ENCODE assay signal across 31 cellular contexts in genomic region chr1:162359523-162360236, GRCh38. TPM values are rescaled to one million over a fixed set of nuclear protein-coding genes. Genes with fewer than 3 reads are reported as not detected.
"Had no signal": no experiment of that assay in that cellular context is flagged by ENCODE, and none has a peak within 500 bp of the region (broad histone marks: within the 10 kb centered on the region; RNA-seq: fewer than 3 reads in every experiment).

No MANE protein-coding gene starts in this region.

- DNase-seq: activated CD4-positive, alpha-beta T cell treated with anti-CD3 and anti-CD28 coated beads for 4 hours; activated CD8-positive, alpha-beta memory T cell treated with anti-CD3 and anti-CD28 coated beads, Interleukin-2, amount 50 U/mL, for 4 hours; activated CD8-positive, alpha-beta T cell treated with anti-CD3 and anti-CD28 coated beads for 36 hours; activated gamma-delta T cell treated with Interleukin-2 at 50 U/mL for 16 hours; activated naive CD4-positive, alpha-beta T cell treated with anti-CD3 and anti-CD28 coated beads, Interleukin-2, amount 10 ng/mL, durations not matched to agents 7 days and 5 days; activated naive CD8-positive, alpha-beta T cell treated with anti-CD3 and anti-CD28 coated beads for 36 hours; activated T-cell treated with anti-CD3 and anti-CD28 coated beads, Interleukin-2, amount 50 U/mL, for 72 hours; brain microvascular endothelial cell; MG63; MV-4-11; NCI-H1092 treated with DMSO at 0.1 percent for 48 hours; NCI-H1417 treated with DMSO at 0.1 percent for 48 hours; NCI-H1694; NCI-H2029; NCI-H2107; NCI-H2171 treated with DMSO at 0.1 percent for 48 hours; NCI-H226; NCI-H526; NCI-H774; PC-3; SHP77; SW 1271 had no signal

- H3K9me3 Mint-ChIP-seq: activated CD8-positive, alpha-beta T cell treated with anti-CD3 and anti-CD28 coated beads for 36 hours; activated naive CD4-positive, alpha-beta T cell treated with anti-CD3 and anti-CD28 coated beads, Interleukin-2, amount 10 ng/mL, durations not matched to agents 7 days and 5 days; activated naive CD8-positive, alpha-beta T cell treated with anti-CD3 and anti-CD28 coated beads for 36 hours; activated T-cell treated with anti-CD3 and anti-CD28 coated beads, Interleukin-2, amount 50 U/mL, for 72 hours; activated T-helper 2 cell treated with anti-CD3 and anti-CD28 coated beads, Interferon-gamma antibody, Interleukin-2, Interleukin-4, amounts not matched to agents 10 μg/mL and 5 μg/mL and 100 μg/mL, durations not matched to agents 14 hours and 24 hours and 36 hours had no signal

- H3K27me3 ChIP-seq: brain microvascular endothelial cell, cardiac muscle cell, MG63, SJSA1 had no signal

- H3K4me3 Mint-ChIP-seq: activated CD8-positive, alpha-beta T cell treated with anti-CD3 and anti-CD28 coated beads for 36 hours; activated naive CD4-positive, alpha-beta T cell treated with anti-CD3 and anti-CD28 coated beads, Interleukin-2, amount 10 ng/mL, durations not matched to agents 7 days and 5 days; activated naive CD8-positive, alpha-beta T cell treated with anti-CD3 and anti-CD28 coated beads for 36 hours; activated T-cell treated with anti-CD3 and anti-CD28 coated beads, Interleukin-2, amount 50 U/mL, for 72 hours had no signal

- H3K4me3 ChIP-seq: cardiac muscle cell, MG63, SJSA1 had no signal

- H3K36me3 Mint-ChIP-seq: activated naive CD4-positive, alpha-beta T cell treated with anti-CD3 and anti-CD28 coated beads, Interleukin-2, amount 10 ng/mL, durations not matched to agents 7 days and 5 days; activated naive CD8-positive, alpha-beta T cell treated with anti-CD3 and anti-CD28 coated beads for 36 hours had no signal

- H3K27ac Mint-ChIP-seq: activated CD8-positive, alpha-beta T cell treated with anti-CD3 and anti-CD28 coated beads for 36 hours; activated naive CD4-positive, alpha-beta T cell treated with anti-CD3 and anti-CD28 coated beads, Interleukin-2, amount 10 ng/mL, durations not matched to agents 7 days and 5 days; activated naive CD8-positive, alpha-beta T cell treated with anti-CD3 and anti-CD28 coated beads for 36 hours; activated T-cell treated with anti-CD3 and anti-CD28 coated beads, Interleukin-2, amount 50 U/mL, for 72 hours; activated T-helper 2 cell treated with anti-CD3 and anti-CD28 coated beads, Interferon-gamma antibody, Interleukin-2, Interleukin-4, amounts not matched to agents 10 μg/mL and 5 μg/mL and 100 μg/mL, durations not matched to agents 14 hours and 24 hours and 36 hours had no signal

- H3K4me1 Mint-ChIP-seq: activated naive CD4-positive, alpha-beta T cell treated with anti-CD3 and anti-CD28 coated beads, Interleukin-2, amount 10 ng/mL, durations not matched to agents 7 days and 5 days; activated naive CD8-positive, alpha-beta T cell treated with anti-CD3 and anti-CD28 coated beads for 36 hours had no signal

- ATAC-seq: activated CD4-positive, CD25-positive, alpha-beta regulatory T cell treated with anti-CD3 and anti-CD28 coated beads, Interleukin-2, amount 50 U/mL, for 24 hours; activated CD8-positive, alpha-beta T cell treated with anti-CD3 and anti-CD28 coated beads for 36 hours; activated T-cell treated with anti-CD3 and anti-CD28 coated beads, Interleukin-2, amount 50 U/mL, for 72 hours; PC-3; SK-N-SH treated with all-trans-retinoic acid at 6 μM for 48 hours had no signal

- H3K27ac ChIP-seq: brain microvascular endothelial cell, cardiac muscle cell, SJSA1 had no signal

- H3K9me3 ChIP-seq: MG63, SJSA1 had no signal

- H3K36me3 ChIP-seq: brain microvascular endothelial cell, cardiac muscle cell, MG63, SJSA1 had no signal

- FAIRE-seq: RCC 7860 had no signal

RNA-seq across cellular contexts. Expression of gene SPATA46, which starts 17.0 kb away (rescaled TPM):
- total RNA-seq: activated CD8-positive, alpha-beta T cell treated with anti-CD3 and anti-CD28 coated beads for 36 hours; activated naive CD8-positive, alpha-beta T cell treated with anti-CD3 and anti-CD28 coated beads for 36 hours; activated T-cell treated with anti-CD3 and anti-CD28 coated beads, Interleukin-2, amount 50 U/mL, for 72 hours; activated T-helper 2 cell treated with anti-CD3 and anti-CD28 coated beads, Interferon-gamma antibody, Interleukin-2, Interleukin-4, amounts not matched to agents 10 μg/mL and 5 μg/mL and 100 μg/mL, durations not matched to agents 14 hours and 24 hours and 36 hours; cardiac muscle cell; NCI-H460; PC-3; SJSA1; T-helper 1 cell treated with Interleukin-12 subunit alpha and Interleukin-12 subunit beta and Interleukin-4 antibody, amounts not matched to agents 30 ng/mL and 1 ng/mL, for 36 hours had no signal
- polyA plus RNA-seq: adipose tissue, cardiac muscle cell had no signal

RNA-seq across cellular contexts. Expression of gene C1orf226, which starts 21.8 kb away (rescaled TPM):
- total RNA-seq: T-helper 1 cell treated with Interleukin-12 subunit alpha and Interleukin-12 subunit beta and Interleukin-4 antibody, amounts not matched to agents 30 ng/mL and 1 ng/mL, for 36 hours had no signal

RNA-seq across cellular contexts. Expression of gene SH2D1B, which starts 52.3 kb away (rescaled TPM):
- total RNA-seq: activated CD8-positive, alpha-beta T cell treated with anti-CD3 and anti-CD28 coated beads for 36 hours; activated naive CD8-positive, alpha-beta T cell treated with anti-CD3 and anti-CD28 coated beads for 36 hours; NCI-H460; SJSA1; T-helper 1 cell treated with Interleukin-12 subunit alpha and Interleukin-12 subunit beta and Interleukin-4 antibody, amounts not matched to agents 30 ng/mL and 1 ng/mL, for 36 hours had no signal
